19 cellular contexts compared by ENCODE assay signal in the genomic region with DNA sequence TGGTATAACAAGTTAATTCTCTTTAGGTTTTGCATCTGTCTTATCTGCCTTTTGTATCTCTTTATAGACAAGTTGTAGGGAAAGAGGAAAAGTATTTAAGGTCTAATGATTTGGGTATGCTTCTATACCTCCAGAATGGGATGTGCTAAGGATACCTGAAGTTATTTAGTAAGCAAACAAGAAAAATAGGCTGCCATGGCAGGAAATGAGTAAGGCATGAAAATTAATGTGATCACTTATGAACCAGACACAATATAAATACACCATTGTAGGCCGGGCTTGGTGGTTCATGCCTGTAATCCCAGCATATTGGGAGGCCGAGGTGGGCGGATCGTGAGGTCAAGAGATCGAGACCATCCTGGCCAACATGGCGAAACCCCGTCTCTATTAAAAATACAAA.
A peak's percentile ranks its signal among the peaks of the same experiment; 100 is the strongest.
DNase-seq lines count a peak whose midpoint lies in the region; ATAC-seq, FAIRE-seq and TF ChIP-seq lines count a peak whose summit lies in the region.
"Had no signal": no experiment of that assay in that cellular context is flagged by ENCODE, and none has a peak within 500 bp of the region (broad histone marks: within the 10 kb centered on the region; RNA-seq: fewer than 3 reads in every experiment).

No MANE protein-coding gene starts in this region.

- intact Hi-C loops in PC-3 (cut with micrococcal nuclease) (no loop called here), OCI-LY7 (cut with micrococcal nuclease; ENCODE audit: unreplicated experiment) (no loop called here)

- H3K4me3 ChIP-seq in PC-3 (ENCODE audit: low read length) (no peak overlapping the region), bronchial epithelial cell (ENCODE audit: low read depth, low read length) (no peak overlapping the region), OCI-LY7 (ENCODE audit: low read depth, low read length, poor library complexity, severe bottlenecking) (no peak overlapping the region)
- H3K4me3 ChIP-seq: BLaER1, GM23338, HAP-1 had no signal

- H3K9me3 ChIP-seq in PC-3 (ENCODE audit: low read length): no peaks in the 10 kb centered on the region
- no peaks in the 10 kb centered on the region for H3K9me3 ChIP-seq in OCI-LY7 (ENCODE audit: low read length)
- H3K9me3 ChIP-seq: BLaER1, Caco-2, HAP-1 had no signal

- no peaks in the 10 kb centered on the region for H4K20me1 ChIP-seq in PC-3 (ENCODE audit: low read length)
- H4K20me1 ChIP-seq in OCI-LY7 (ENCODE audit: insufficient read depth, low read length): no peaks in the 10 kb centered on the region

- no peak overlapping the region for H3K27ac ChIP-seq in PC-3 (ENCODE audit: low read length)
- H3K27ac ChIP-seq in epithelial cell of prostate: peak overlapping the region; percentile 61
- no peak overlapping the region for H3K27ac ChIP-seq in OCI-LY7 (ENCODE audit: low read depth, low read length, poor library complexity, severe bottlenecking)
- H3K27ac ChIP-seq: BLaER1, C4-2B had no signal

- H3F3A ChIP-seq in PC-3 (ENCODE audit: low read length, unreplicated experiment): no peaks in the 10 kb centered on the region

- H2AFZ ChIP-seq in PC-3 (ENCODE audit: low read length) (no peak overlapping the region), OCI-LY7 (ENCODE audit: low read length) (no peak overlapping the region)
- H2AFZ ChIP-seq: GM23338 had no signal

- CTCF ChIA-PET in PC-3 (lab: Charles Lee) (no interaction called here), OCI-LY7 (lab: Charles Lee; ENCODE audit: unreplicated experiment) (no interaction called here)

- H3K36me3 ChIP-seq in PC-3 (ENCODE audit: low read depth, low read length): no peaks in the 10 kb centered on the region
- peaks cover 3% of the 10 kb centered on the region for H3K36me3 ChIP-seq in bronchial epithelial cell (ENCODE audit: control insufficient read depth, insufficient read depth, low read length)
- H3K36me3 ChIP-seq in OCI-LY7 (ENCODE audit: insufficient read depth, low read length): peaks cover 17% of the 10 kb centered on the region; the same call in 1 of the 2 replicates
- H3K36me3 ChIP-seq: HAP-1 had no signal

- H3K79me2 ChIP-seq in PC-3 (ENCODE audit: low read length) (no peaks in the 10 kb centered on the region), OCI-LY7 (ENCODE audit: insufficient read depth, low read depth, low read length) (no peaks in the 10 kb centered on the region)

- no peak for TF ChIP-seq CTCF in PC-3 (conservative IDR thresholded peaks at IDR 0.05; ENCODE audit: low read depth, low read length)
- no peak for TF ChIP-seq CTCF in bronchial epithelial cell (IDR thresholded peaks at IDR 0.05; ENCODE audit: insufficient read depth, low read length, severe bottlenecking)
- TF ChIP-seq CTCF in OCI-LY7 (conservative IDR thresholded peaks at IDR 0.05; ENCODE audit: low read length): no peak

- no peak for FAIRE-seq in bronchial epithelial cell (lab: Jason Lieb, UNC)
- FAIRE-seq: A204.1, GM12892, GM19239 had no signal

- peak; percentile 17 for DNase-seq in PC-3
- peak; percentile 81 for DNase-seq in bronchial epithelial cell (ENCODE audit: low read depth)
- no peak for DNase-seq in epithelial cell of prostate (ENCODE audit: low read depth, low spot score)
- DNase-seq in 8988T: no peak
- DNase-seq in OCI-LY7 (ENCODE audit: low spot score): no peak
- DNase-seq in RPMI8226: no peak
- DNase-seq: Caco-2; CD4-positive, CD25-positive, alpha-beta regulatory T cell; CD8-positive, alpha-beta T cell; DMS153; DND-41; HFFc6 had no signal

- peak; percentile 53 for ATAC-seq in PC-3
- ATAC-seq: CD8-positive, alpha-beta T cell; GM23338 had no signal

- H3K9ac ChIP-seq in PC-3 (ENCODE audit: low read length): no peak overlapping the region
- H3K9ac ChIP-seq: BLaER1 had no signal

- no TSS peak for BruUV-seq in PC-3 (replicated peaks; lab: Mats Ljungman, UMichigan)
- no TSS peak for BruUV-seq in OCI-LY7 (replicated peaks; lab: Mats Ljungman, UMichigan)

- H3K4me1 ChIP-seq in PC-3 (ENCODE audit: insufficient read depth, low read length) (peaks cover 4% of the 10 kb centered on the region), OCI-LY7 (ENCODE audit: insufficient read depth, low read length, poor library complexity, severe bottlenecking) (no peaks in the 10 kb centered on the region)
- H3K4me1 ChIP-seq: Caco-2, HAP-1 had no signal

- no peak overlapping the region for H3K4me2 ChIP-seq in PC-3 (ENCODE audit: low read length)
- no peak overlapping the region for H3K4me2 ChIP-seq in OCI-LY7 (ENCODE audit: low read length)
- H3K4me2 ChIP-seq: BLaER1, GM23338 had no signal

- POLR2A ChIA-PET in PC-3 (lab: Charles Lee; ENCODE audit: unreplicated experiment): no interaction called here
- POLR2A ChIA-PET in OCI-LY7 (lab: Charles Lee): interaction anchor here (0.7 kb wide), 1 partner anchor 29 kb away, joined by 3 read pairs; no protein-coding TSS in a partner anchor

- H3K27me3 ChIP-seq in PC-3 (ENCODE audit: low read length): no peaks in the 10 kb centered on the region
- no peaks in the 10 kb centered on the region for H3K27me3 ChIP-seq in bronchial epithelial cell (ENCODE audit: control insufficient read depth, insufficient read depth, low read length)
- H3K27me3 ChIP-seq: BLaER1 had no signal

- no peaks in the 10 kb centered on the region for H3K9me2 ChIP-seq in PC-3 (replicated peaks; ENCODE audit: low read length)
- no peaks in the 10 kb centered on the region for H3K9me2 ChIP-seq in OCI-LY7 (ENCODE audit: insufficient read depth, low read length)

Comparison
In these comparisons a context has a peak if more than half of its experiments do, and no peak if none do; other contexts are left out.
1. DNase-seq: peak in PC-3 (single experiment) and bronchial epithelial cell (single experiment); none in epithelial cell of prostate (single experiment), 8988T (single experiment), OCI-LY7 (single experiment) and RPMI8226 (single experiment).